In the genomic region with DNA sequence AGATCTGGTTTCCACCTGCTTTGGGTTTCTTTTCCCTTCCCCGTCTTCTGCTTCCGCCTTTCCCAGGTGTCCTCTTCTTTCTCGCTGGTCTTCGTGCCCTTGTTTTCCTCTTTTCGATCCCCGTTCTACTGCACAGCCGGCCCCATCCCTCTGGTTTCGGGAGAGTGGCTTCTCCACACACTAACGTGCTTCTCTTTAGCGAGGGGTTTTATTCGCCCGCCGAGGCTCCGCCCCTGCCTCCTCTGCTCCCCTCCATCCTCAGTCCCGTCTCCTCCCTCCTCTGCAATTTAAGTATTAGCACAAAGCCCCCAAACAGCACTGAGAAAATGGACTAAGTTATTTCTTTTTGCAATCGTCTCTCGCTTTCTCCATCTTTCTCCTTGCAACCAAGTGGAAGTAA, we compare ENCODE assay signal across 8 cellular contexts. TPM values are rescaled to one million over a fixed set of nuclear protein-coding genes. Genes with fewer than 3 reads are reported as not detected.
DNase-seq lines count a peak whose midpoint lies in the region; ATAC-seq, FAIRE-seq and TF ChIP-seq lines count a peak whose summit lies in the region.

A gene (minus strand): TSS at position 182 of the 400 bp plus-strand sequence. CDS start 746 bp downstream, outside the sequence.

- TF ChIP-seq EP300 in HepG2 (IDR thresholded peaks at IDR 0.05; ENCODE audit: low read depth in 2 of 2, low read length in 2 of 2) (no peak), HepG2 (CRISPR knock-in tag; IDR thresholded peaks at IDR 0.05; ENCODE audit: borderline replicate concordance) (no peak)

- H3K36me3 Mint-ChIP-seq in HFFc6 (ENCODE audit: low read depth): no peaks in the 10 kb centered on the region

- TF ChIP-seq POLR2A in HepG2 (IDR thresholded peaks at IDR 0.05; ENCODE audit: insufficient read depth in 1 of 2, low read depth in 2 of 2, low read length in 2 of 2): no peak

- H3K79me2 ChIP-seq in HepG2 (ENCODE audit: insufficient read depth, low read length): no peaks in the 10 kb centered on the region

- 9% methylated on average over 17 of the region's 17 CpGs for WGBS in HepG2 (ENCODE audit: low lambda C conversion rate)

- no TSS peak for BruUV-seq in HepG2 (replicated peaks; lab: Mats Ljungman, UMichigan)

- TF ChIP-seq CTCF in HFFc6 (IDR thresholded peaks at IDR 0.05) (no peak), coronary artery (IDR thresholded peaks at IDR 0.05) (no peak), HepG2 (CRISPR knock-in tag; IDR thresholded peaks at IDR 0.05) (no peak)

- intact Hi-C loops in HepG2 (cut with micrococcal nuclease; ENCODE audit: unreplicated experiment): no loop called here

- H3K4me1 Mint-ChIP-seq in HFFc6 (ENCODE audit: low read depth): peaks cover 16% of the 10 kb centered on the region

- no peak for DNase-seq in HFFc6
- DNase-seq in SW480 (ENCODE audit: low spot score): peak; percentile 51
- no peak for DNase-seq in coronary artery (ENCODE audit: low spot score)
- DNase-seq in HepG2 (ENCODE audit: low spot score): no peak
- peak; percentile 55 for DNase-seq in stimulated activated CD8-positive, alpha-beta memory T cell treated with anti-CD3 and anti-CD28 coated beads, Interleukin-4, amount 100 ng/mL, for 48 hours
- no peak for DNase-seq in midbrain (lab: John Stamatoyannopoulos, UW)

- ATAC-seq in HepG2: peak; percentile 18; the same call in 2 of the 3 replicates
- no peak for ATAC-seq in GM21447 (IDR thresholded peaks at IDR 0.05; ENCODE audit: unreplicated experiment)
- ATAC-seq in HG03354 (IDR thresholded peaks at IDR 0.05; ENCODE audit: poor library complexity, severe bottlenecking, unreplicated experiment): no peak

- peaks cover 7 to 57% of the 10 kb centered on the region in 2 experiments; a peak in 4 of 5 replicates for H3K27me3 ChIP-seq in HepG2 (ENCODE audit: control insufficient read depth in 1 of 2, insufficient read depth in 2 of 2, low read length in 2 of 2)

- H3K4me3 ChIP-seq in coronary artery (peak within 1 kb of the TSS; percentile 72), HepG2 (replicated peaks in 1 of 3; ENCODE audit: insufficient read depth in 1 of 3, low read depth in 2 of 3, low read length in 3 of 3) (no peak within 1 kb of the TSS; a peak in 1 of 6 replicates)

- peak within 1 kb of the TSS; percentile 13 for H2AFZ ChIP-seq in HepG2 (ENCODE audit: low read length)

- H3K9ac ChIP-seq in HepG2 (ENCODE audit: insufficient read depth, low read depth, low read length): no peak within 1 kb of the TSS

- no peaks in the 10 kb centered on the region for H3K9me3 Mint-ChIP-seq in HFFc6

- CTCF ChIA-PET in HepG2 (lab: Yijun Ruan, JAX; ENCODE audit: low intra/inter-chr PET ratio, low total read pairs): interaction anchor here (11.3 kb wide), 1 partner anchor 63 kb away, joined by 493 read pairs; a partner anchor contains a TSS

- no peaks in the 10 kb centered on the region for H3K9me3 ChIP-seq in HepG2 (ENCODE audit: low read length)

- H3K27ac Mint-ChIP-seq in HFFc6: no peak within 1 kb of the TSS

- peak within 1 kb of the TSS; percentile 23; the same call in 1 of the 2 replicates for H3K4me2 ChIP-seq in HepG2 (ENCODE audit: low read depth, low read length)

- POLR2A ChIA-PET in HepG2 (lab: Yijun Ruan, JAX): interaction anchor here (2.9 kb wide), 1 partner anchor 88 kb away, joined by 8 read pairs; a partner anchor contains a TSS

- no peaks in the 10 kb centered on the region for H4K20me1 ChIP-seq in HepG2 (ENCODE audit: insufficient read depth, low read length)

- no peaks in the 10 kb centered on the region for H3K36me3 ChIP-seq in HepG2 (replicated peaks in 1 of 2; ENCODE audit: control insufficient read depth in 1 of 2, insufficient read depth in 2 of 2, low read length in 2 of 2)

- no peak for TF ChIP-seq RAD21 in HepG2 (CRISPR knock-in tag; IDR thresholded peaks at IDR 0.05)

- H3K4me3 Mint-ChIP-seq in HFFc6: no peak within 1 kb of the TSS

- H3K27ac ChIP-seq in coronary artery (peak within 1 kb of the TSS; percentile 73 to 88), HepG2 (ENCODE audit: extremely low read length, insufficient read depth, low read length) (no peak within 1 kb of the TSS)

- H3K4me1 ChIP-seq in HepG2 (ENCODE audit: insufficient read depth, low read length): peaks cover 12% of the 10 kb centered on the region

- no peak for FAIRE-seq in HepG2 (lab: Jason Lieb, UNC)

- H3K27me3 Mint-ChIP-seq in HFFc6 (ENCODE audit: insufficient read depth): no peaks in the 10 kb centered on the region

- in situ Hi-C loops in HepG2 (cut with HindIII; ENCODE audit: extremely low pct_ligation_motif_present, low pct_unique_long_range_greater_than_20kb): no loop called here

TF ChIP-seq in HepG2, 621 proteins besides CTCF, POLR2A, EP300 and RAD21:
- TF ChIP-seq CBX2 (IDR thresholded peaks at IDR 0.05; ENCODE audit: low read depth, low read length) (0 out of 2 replicates have a peak, but pooled peaks have one; percentile 15), CBX2 (CRISPR knock-in tag; IDR thresholded peaks at IDR 0.05; ENCODE audit: low read depth) (no peak; the same call in 1 of the 2 replicates), HES4 (CRISPR knock-in tag; IDR thresholded peaks at IDR 0.05; ENCODE audit: borderline replicate concordance) (0 out of 2 replicates have a peak, but pooled peaks have one; percentile 26), PCBP1 (IDR thresholded peaks at IDR 0.05; ENCODE audit: borderline replicate concordance, low read depth, low read length) (no peak), CHD4 (IDR thresholded peaks at IDR 0.05; ENCODE audit: borderline replicate concordance, low read length) (no peak), CREM (IDR thresholded peaks at IDR 0.05) (no peak), CREM (CRISPR knock-in tag; IDR thresholded peaks at IDR 0.05) (no peak)

RNA-seq across cellular contexts. Expression of the gene that starts here (rescaled TPM):
- 10 to 100 TPM; 13.0 to 24.2 (median 23.3) TPM for total RNA-seq in HFFc6 (2021; fragmentation: NEBNext Ultra II Directional; extraction: Animal tissue kit (Norgen Biotek cat#: 25700))
- not detected in 2 replicates for total RNA-seq in HepG2 (2016; rRNA removed; fragmentation: Illumina TruSeq; extraction: Trizol)
- not detected in 2 replicates for total RNA-seq in HepG2 (2016; cell fraction: cytosol; rRNA removed; fragmentation: Illumina TruSeq; extraction: Trizol; ENCODE audit: low read depth)
- not detected in 2 replicates for total RNA-seq in HepG2 (2016; cell fraction: insoluble cytoplasmic fraction; rRNA removed; fragmentation: Illumina TruSeq; extraction: Trizol)
- not detected in 2 replicates for total RNA-seq in HepG2 (2016; cell fraction: membrane; rRNA removed; fragmentation: Illumina TruSeq; extraction: Trizol)
- total RNA-seq in HepG2 (2016; cell fraction: nucleus; rRNA removed; fragmentation: Illumina TruSeq; extraction: Trizol): not detected in 2 replicates
- 0.03 and 0.25 TPM in 2 replicates for polyA plus RNA-seq in HepG2 (2011; rRNA removed)
- polyA plus RNA-seq in HepG2 (2011; cell fraction: cytosol; rRNA removed): not detected in 2 replicates
- 0.03 and 0.11 TPM in 2 replicates for polyA plus RNA-seq in HepG2 (2011; cell fraction: nucleus; rRNA removed)
- polyA plus RNA-seq in HepG2 (2012): not detected in 2 replicates
- not detected in 2 replicates for polyA plus RNA-seq in HepG2 (2016; cell fraction: cytosol; fragmentation: Illumina TruSeq; extraction: Trizol; ENCODE audit: low read depth)
- polyA plus RNA-seq in HepG2 (2016; cell fraction: insoluble cytoplasmic fraction; fragmentation: Illumina TruSeq; extraction: Trizol; ENCODE audit: low read depth): not detected in 2 replicates
- polyA plus RNA-seq in HepG2 (2016; cell fraction: membrane; fragmentation: Illumina TruSeq; extraction: Trizol; ENCODE audit: low read depth): not detected in 2 replicates
- polyA plus RNA-seq in HepG2 (2016; cell fraction: nucleus; fragmentation: Illumina TruSeq; extraction: Trizol; ENCODE audit: insufficient read depth, low read depth): not detected in 2 replicates
- polyA minus RNA-seq in HepG2 (2011; rRNA and poly(A)+ RNA removed; ENCODE audit: low replicate concordance): 1.4 TPM in 1 of 2 replicates, not detected in the other
- not detected in 2 replicates for polyA minus RNA-seq in HepG2 (2011; cell fraction: cytosol; rRNA and poly(A)+ RNA removed)
- not detected in 2 replicates for polyA minus RNA-seq in HepG2 (2011; cell fraction: nucleus; rRNA and poly(A)+ RNA removed)

Comparison
In these comparisons a context has a peak if more than half of its experiments do, and no peak if none do; other contexts are left out.
1. RNA of the gene that starts here (total RNA-seq): 13.0 to 24.2 TPM in HFFc6; not detected in HepG2; every median in the first group is over 10 times any median in the second.
2. DNase-seq: peak in SW480 (single experiment) and stimulated activated CD8-positive, alpha-beta memory T cell treated with anti-CD3 and anti-CD28 coated beads, Interleukin-4, amount 100 ng/mL, for 48 hours (single experiment); none in HFFc6 (single experiment), coronary artery (single experiment), HepG2 (single experiment) and midbrain (single experiment).